8 cellular contexts compared by ENCODE assay signal in the genomic region with DNA sequence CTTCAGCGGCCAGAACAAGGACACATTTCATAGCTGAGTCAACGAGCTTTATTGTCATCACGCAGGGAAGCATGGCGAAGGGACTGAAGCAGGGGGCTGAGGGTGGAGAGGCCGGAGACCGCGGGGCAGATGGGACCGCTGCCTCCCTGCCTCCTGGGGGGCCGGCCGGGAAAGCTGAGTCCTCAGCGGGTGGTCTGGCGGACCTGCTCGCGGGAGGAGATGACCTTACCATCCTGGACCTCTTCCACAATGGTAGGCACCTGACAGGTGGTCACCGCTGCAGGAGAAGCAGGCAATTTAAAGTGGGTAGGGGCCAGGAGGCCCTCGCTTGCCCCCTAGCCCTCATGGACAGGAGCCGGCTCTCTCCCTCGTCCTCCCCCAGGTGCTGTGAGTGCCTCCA. TPM values are rescaled to one million over a fixed set of nuclear protein-coding genes. Genes with fewer than 3 reads are reported as not detected.
"Had no signal": no experiment of that assay in that cellular context is flagged by ENCODE, and none has a peak within 500 bp of the region (broad histone marks: within the 10 kb centered on the region; RNA-seq: fewer than 3 reads in every experiment).

No MANE protein-coding gene starts in this region.

RNA-seq across cellular contexts. Expression of a gene that starts 45.0 kb away (rescaled TPM):
- total RNA-seq: OCI-LY7, PC-3, Right ventricle myocardium inferior, Right ventricle myocardium superior, RPMI7951, SJCRH30, SJSA1, SK-MEL-5 had no signal
